ENCODE assay signal across 9 cellular contexts in the genomic region with DNA sequence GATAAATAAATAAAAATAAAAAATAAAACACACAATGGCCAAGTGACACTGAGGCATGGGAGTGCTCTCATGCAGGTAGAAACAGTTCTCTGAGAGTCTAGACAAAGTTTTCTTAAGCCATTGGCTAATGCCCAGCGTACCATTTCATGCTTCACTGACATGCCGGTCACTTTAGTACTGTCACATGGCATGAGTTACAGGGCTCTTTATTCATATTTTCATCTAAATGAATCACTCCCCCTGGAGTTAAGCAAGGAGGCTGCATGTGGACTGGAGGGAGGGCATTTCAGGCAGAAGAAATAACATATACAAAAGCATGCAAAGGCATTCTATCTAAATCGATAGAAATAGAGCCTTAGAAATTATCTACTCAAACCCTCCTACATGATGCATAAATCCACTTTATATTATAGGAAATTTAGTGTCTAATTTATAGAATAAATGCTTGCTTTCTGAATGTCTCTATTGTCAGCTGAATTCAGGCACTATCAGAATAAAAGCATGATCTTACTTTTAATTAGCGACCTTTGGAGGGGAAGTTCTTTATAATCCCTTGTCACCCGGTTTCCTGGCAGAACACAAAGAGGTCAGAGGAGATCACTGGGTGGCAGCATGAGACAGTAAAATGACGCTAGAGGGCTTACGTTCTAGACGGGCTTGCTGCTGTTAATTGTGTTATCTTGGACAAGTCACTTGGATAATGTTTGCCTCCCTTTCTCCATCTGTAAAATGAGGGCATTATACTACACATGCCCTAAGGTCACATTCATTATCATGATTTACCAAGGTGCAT. TPM values are rescaled to one million over a fixed set of nuclear protein-coding genes. Genes with fewer than 3 reads are reported as not detected.
DNase-seq lines count a peak whose midpoint lies in the region; ATAC-seq lines count a peak whose summit lies in the region.
"Had no signal": no experiment of that assay in that cellular context is flagged by ENCODE, and none has a peak within 500 bp of the region (broad histone marks: within the 10 kb centered on the region; RNA-seq: fewer than 3 reads in every experiment).

No MANE protein-coding gene starts in this region.

- ATAC-seq in activated CD8-positive, alpha-beta T cell treated with anti-CD3 and anti-CD28 coated beads, Interleukin-2, amount 10 ng/mL, durations not matched to agents 7 days and 5 days = no peak
- no peak for ATAC-seq in HG02840 (IDR thresholded peaks at IDR 0.05; ENCODE audit: low FRiP score, unreplicated experiment)

- H3K36me3 Mint-ChIP-seq in activated CD8-positive, alpha-beta T cell treated with anti-CD3 and anti-CD28 coated beads, Interleukin-2, amount 10 ng/mL, durations not matched to agents 7 days and 5 days (ENCODE audit: low read depth) = no peaks in the 10 kb centered on the region
- H3K36me3 Mint-ChIP-seq in T-helper 2 cell treated with Interferon-gamma antibody and Interleukin-4, amounts not matched to agents 5 μg/mL and 100 μg/mL, for 36 hours (ENCODE audit: low read depth) = no peaks in the 10 kb centered on the region
- H3K36me3 Mint-ChIP-seq: brain had no signal

- H3K27me3 Mint-ChIP-seq in activated CD8-positive, alpha-beta T cell treated with anti-CD3 and anti-CD28 coated beads, Interleukin-2, amount 10 ng/mL, durations not matched to agents 7 days and 5 days (ENCODE audit: low read depth) = peaks cover 14% of the 10 kb centered on the region
- peaks cover 15% of the 10 kb centered on the region for H3K27me3 Mint-ChIP-seq in T-helper 2 cell treated with Interferon-gamma antibody and Interleukin-4, amounts not matched to agents 5 μg/mL and 100 μg/mL, for 36 hours (ENCODE audit: low read depth)
- H3K27me3 Mint-ChIP-seq: brain had no signal

- H3K27ac Mint-ChIP-seq in activated CD8-positive, alpha-beta T cell treated with anti-CD3 and anti-CD28 coated beads, Interleukin-2, amount 10 ng/mL, durations not matched to agents 7 days and 5 days = no peak overlapping the region
- no peak overlapping the region for H3K27ac Mint-ChIP-seq in T-helper 2 cell treated with Interferon-gamma antibody and Interleukin-4, amounts not matched to agents 5 μg/mL and 100 μg/mL, for 36 hours

- DNase-seq in Daoy (ENCODE audit: low read depth) (peak; percentile 13), LHCN-M2 (ENCODE audit: low read depth) (peak; percentile 23), lung microvascular endothelial cell (ENCODE audit: low read depth in 2 of 2) (peak; percentile 70 to 77), NCI-H524 treated with DMSO at 0.1 percent for 48 hours (lab: John Stamatoyannopoulos, UW) (no peak)
- peak; percentile 27 for DNase-seq in activated CD8-positive, alpha-beta T cell treated with anti-CD3 and anti-CD28 coated beads, Interleukin-2, amount 10 ng/mL, durations not matched to agents 7 days and 5 days
- DNase-seq in T-helper 2 cell treated with Interferon-gamma antibody and Interleukin-4, amounts not matched to agents 5 μg/mL and 100 μg/mL, for 36 hours (ENCODE audit: low spot score) = no peak
- no peak for DNase-seq in central memory CD4-positive, alpha-beta T cell

- POLR2A ChIA-PET in activated CD8-positive, alpha-beta T cell treated with anti-CD3 and anti-CD28 coated beads, Interleukin-2, amount 10 ng/mL, durations not matched to agents 7 days and 5 days (lab: Charles Lee) = no interaction called here

- CTCF ChIA-PET in activated CD8-positive, alpha-beta T cell treated with anti-CD3 and anti-CD28 coated beads, Interleukin-2, amount 10 ng/mL, durations not matched to agents 7 days and 5 days (lab: Charles Lee) = interaction anchor here (1.2 to 1.5 kb wide), 2 partner anchors 17 to 179 kb away, joined by 3 to 9 read pairs; a partner anchor contains a TSS

- no peaks in the 10 kb centered on the region for H3K4me1 Mint-ChIP-seq in activated CD8-positive, alpha-beta T cell treated with anti-CD3 and anti-CD28 coated beads, Interleukin-2, amount 10 ng/mL, durations not matched to agents 7 days and 5 days (ENCODE audit: low read depth)
- no peaks in the 10 kb centered on the region for H3K4me1 Mint-ChIP-seq in T-helper 2 cell treated with Interferon-gamma antibody and Interleukin-4, amounts not matched to agents 5 μg/mL and 100 μg/mL, for 36 hours (ENCODE audit: low read depth)

- no peak overlapping the region for H3K4me3 Mint-ChIP-seq in activated CD8-positive, alpha-beta T cell treated with anti-CD3 and anti-CD28 coated beads, Interleukin-2, amount 10 ng/mL, durations not matched to agents 7 days and 5 days
- H3K4me3 Mint-ChIP-seq in T-helper 2 cell treated with Interferon-gamma antibody and Interleukin-4, amounts not matched to agents 5 μg/mL and 100 μg/mL, for 36 hours = no peak overlapping the region
- H3K4me3 Mint-ChIP-seq: brain had no signal

- H3K9me3 Mint-ChIP-seq in activated CD8-positive, alpha-beta T cell treated with anti-CD3 and anti-CD28 coated beads, Interleukin-2, amount 10 ng/mL, durations not matched to agents 7 days and 5 days (ENCODE audit: insufficient read depth) = no peaks in the 10 kb centered on the region
- H3K9me3 Mint-ChIP-seq in T-helper 2 cell treated with Interferon-gamma antibody and Interleukin-4, amounts not matched to agents 5 μg/mL and 100 μg/mL, for 36 hours = no peaks in the 10 kb centered on the region
- H3K9me3 Mint-ChIP-seq: brain had no signal

RNA-seq across cellular contexts. Expression of a gene that starts 17.5 kb away (rescaled TPM):
- total RNA-seq in Daoy (2014; rRNA removed; shearing (Covaris generic)) = 36.0 and 48.5 TPM in 2 replicates
- total RNA-seq in LHCN-M2 (2014; rRNA removed) (25.2 and 30.4 TPM in 2 replicates), lung microvascular endothelial cell (47.1 and 47.8 TPM in 2 replicates)
- polyA plus RNA-seq in LHCN-M2 (2012) = 39.4 TPM
- total RNA-seq in activated CD8-positive, alpha-beta T cell treated with anti-CD3 and anti-CD28 coated beads, Interleukin-2, amount 10 ng/mL, durations not matched to agents 7 days and 5 days = 10 to 100 TPM; 27.7 to 28.1 TPM

RNA-seq across cellular contexts. Expression of a gene that starts 40.8 kb away (rescaled TPM):
- total RNA-seq in Daoy (2014; rRNA removed; shearing (Covaris generic)) = 106 and 121 TPM in 2 replicates
- total RNA-seq in LHCN-M2 (2014; rRNA removed) (34.6 and 49.9 TPM in 2 replicates), lung microvascular endothelial cell (2.4 and 7.6 TPM in 2 replicates)
- 7.8 TPM for polyA plus RNA-seq in LHCN-M2 (2012)
- total RNA-seq in activated CD8-positive, alpha-beta T cell treated with anti-CD3 and anti-CD28 coated beads, Interleukin-2, amount 10 ng/mL, durations not matched to agents 7 days and 5 days = 10 to 100 TPM; 44.6 to 55.6 TPM

Comparison
In these comparisons a context has a peak if more than half of its experiments do, and no peak if none do; other contexts are left out.
1. DNase-seq: peak in Daoy (single experiment), LHCN-M2 (single experiment), activated CD8-positive, alpha-beta T cell treated with anti-CD3 and anti-CD28 coated beads, Interleukin-2, amount 10 ng/mL, durations not matched to agents 7 days and 5 days (single experiment) and lung microvascular endothelial cell (2 of 2); none in T-helper 2 cell treated with Interferon-gamma antibody and Interleukin-4, amounts not matched to agents 5 μg/mL and 100 μg/mL, for 36 hours (single experiment), NCI-H524 treated with DMSO at 0.1 percent for 48 hours (single experiment) and central memory CD4-positive, alpha-beta T cell (single experiment).